Comparison of ENCODE assay signal across 27 cellular contexts in the genomic region with DNA sequence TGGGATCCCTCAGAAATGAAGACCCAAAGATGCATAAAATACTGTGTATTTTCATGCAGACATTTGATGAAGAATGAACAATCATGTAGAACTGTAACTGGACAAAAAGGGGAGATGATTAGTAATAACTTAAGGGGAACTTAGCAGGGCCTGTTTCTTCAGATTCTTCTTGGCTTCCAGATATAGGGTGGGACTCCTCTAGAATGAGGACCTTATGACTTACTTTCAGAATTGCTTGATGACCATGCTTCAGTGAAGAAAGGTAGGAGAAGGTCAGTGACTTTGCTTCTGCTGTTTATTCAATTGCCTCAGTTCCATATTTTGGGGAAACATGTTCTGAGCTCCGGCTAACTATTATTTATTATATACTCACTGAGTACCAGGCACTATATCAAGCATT.
"Had no signal": no experiment of that assay in that cellular context is flagged by ENCODE, and none has a peak within 500 bp of the region (broad histone marks: within the 10 kb centered on the region; RNA-seq: fewer than 3 reads in every experiment).

No MANE protein-coding gene starts in this region.

- H3K36me3 ChIP-seq: neural progenitor cell, ovary, right lobe of liver, sigmoid colon, stomach, thoracic aorta, thyroid gland, transverse colon, vagina had no signal

- H3K27ac Mint-ChIP-seq: naive thymus-derived CD4-positive, alpha-beta T cell; natural killer cell; nephron; neural progenitor cell; progenitor cell of endocrine pancreas; stimulated activated effector memory CD8-positive, alpha-beta T cell treated with anti-CD3 and anti-CD28 coated beads, Interleukin-12 subunit alpha, Interleukin-12 subunit beta, amount 100 ng/mL, for 72 hours; stimulated activated naive CD8-positive, alpha-beta T cell treated with anti-CD3 and anti-CD28 coated beads, Interleukin-15, Interleukin-2, amounts not matched to agents 100 ng/mL and 50 ng/mL, for 24 hours; type B pancreatic cell had no signal

- H3K4me3 Mint-ChIP-seq: naive thymus-derived CD4-positive, alpha-beta T cell; natural killer cell; nephron; neural progenitor cell; stimulated activated effector memory CD8-positive, alpha-beta T cell treated with anti-CD3 and anti-CD28 coated beads, Interleukin-12 subunit alpha, Interleukin-12 subunit beta, amount 100 ng/mL, for 72 hours; stimulated activated naive CD8-positive, alpha-beta T cell treated with anti-CD3 and anti-CD28 coated beads, Interleukin-15, Interleukin-2, amounts not matched to agents 100 ng/mL and 50 ng/mL, for 24 hours; type B pancreatic cell had no signal

- DNase-seq: naive thymus-derived CD4-positive, alpha-beta T cell; natural killer cell; occipital lobe; ovary; posterior cingulate gyrus; psoas muscle; right cardiac atrium; right lobe of liver; sigmoid colon; small intestine; stimulated activated CD4-positive, alpha-beta T cell treated with anti-CD3 and anti-CD28 coated beads, Interleukin-15, amount 100 ng/mL, for 24 hours; stimulated activated CD4-positive, alpha-beta T cell treated with anti-CD3 and anti-CD28 coated beads, Interleukin-2, amount 100 ng/mL, for 24 hours; stimulated activated CD4-positive, alpha-beta T cell treated with anti-CD3 and anti-CD28 coated beads, Interleukin-2, amount 100 ng/mL, for 48 hours; stimulated activated CD4-positive, alpha-beta T cell treated with anti-CD3 and anti-CD28 coated beads, Interleukin-4, amount 100 ng/mL, for 24 hours; stimulated activated naive CD4-positive, alpha-beta T cell treated with Interleukin-2 at 50 U/mL for 16 hours; stomach; thyroid gland; transverse colon had no signal

- ATAC-seq: naive thymus-derived CD4-positive, alpha-beta T cell; natural killer cell; psoas muscle; right cardiac atrium; stimulated activated effector memory CD8-positive, alpha-beta T cell treated with anti-CD3 and anti-CD28 coated beads, Interleukin-12 subunit alpha, Interleukin-12 subunit beta, amount 100 ng/mL, for 72 hours had no signal

- H3K27ac ChIP-seq: neural progenitor cell, ovary, parathyroid adenoma, psoas muscle, right lobe of liver, sigmoid colon, stomach, thoracic aorta, thyroid gland, transverse colon, vagina had no signal

- H3K27me3 ChIP-seq: neural progenitor cell, ovary, right lobe of liver, sigmoid colon, stomach, thyroid gland, transverse colon, vagina had no signal

- H3K27me3 Mint-ChIP-seq: naive thymus-derived CD4-positive, alpha-beta T cell; progenitor cell of endocrine pancreas; stimulated activated naive CD8-positive, alpha-beta T cell treated with anti-CD3 and anti-CD28 coated beads, Interleukin-15, Interleukin-2, amounts not matched to agents 100 ng/mL and 50 ng/mL, for 24 hours; type B pancreatic cell had no signal

- H3K4me1 Mint-ChIP-seq: naive thymus-derived CD4-positive, alpha-beta T cell; natural killer cell; nephron; neural progenitor cell; stimulated activated effector memory CD8-positive, alpha-beta T cell treated with anti-CD3 and anti-CD28 coated beads, Interleukin-12 subunit alpha, Interleukin-12 subunit beta, amount 100 ng/mL, for 72 hours had no signal

- H3K9me3 ChIP-seq: ovary, psoas muscle, right lobe of liver, sigmoid colon, stomach, thoracic aorta, thyroid gland, transverse colon, vagina had no signal

- H3K9me3 Mint-ChIP-seq: neural progenitor cell had no signal

- H3K36me3 Mint-ChIP-seq: naive thymus-derived CD4-positive, alpha-beta T cell; natural killer cell; neural progenitor cell; stimulated activated effector memory CD8-positive, alpha-beta T cell treated with anti-CD3 and anti-CD28 coated beads, Interleukin-12 subunit alpha, Interleukin-12 subunit beta, amount 100 ng/mL, for 72 hours; type B pancreatic cell had no signal

- H3K4me1 ChIP-seq: neural progenitor cell, parathyroid adenoma, psoas muscle, right lobe of liver, sigmoid colon, stomach, thyroid gland, transverse colon, vagina had no signal

- H3K4me3 ChIP-seq: neural progenitor cell, ovary, psoas muscle, right lobe of liver, sigmoid colon, stomach, thoracic aorta, thyroid gland, transverse colon, vagina had no signal
